In the genomic region with DNA sequence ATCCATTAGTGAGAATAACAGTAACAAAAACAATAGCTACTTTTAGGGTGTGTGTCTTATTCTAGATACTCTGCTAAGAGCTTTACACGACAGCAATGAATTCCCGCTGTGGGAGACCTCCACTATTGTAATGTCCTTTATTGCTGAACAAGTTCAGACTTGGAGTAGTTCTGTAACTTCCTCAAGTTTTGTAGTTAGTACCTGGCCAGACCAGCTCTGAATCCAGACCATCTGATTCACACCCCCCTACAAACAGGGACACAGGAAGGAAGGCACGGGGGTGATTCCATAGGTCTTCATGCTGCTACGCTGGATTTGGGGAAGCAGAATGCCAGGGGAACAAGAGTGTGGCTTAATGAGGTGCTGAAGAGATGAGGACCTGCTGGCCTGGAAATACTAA, we compare ENCODE assay signal across 23 cellular contexts.
"Had no signal": no experiment of that assay in that cellular context is flagged by ENCODE, and none has a peak within 500 bp of the region (broad histone marks: within the 10 kb centered on the region; RNA-seq: fewer than 3 reads in every experiment).

No MANE protein-coding gene starts in this region.

- H3K27me3 Mint-ChIP-seq: effector memory CD8-positive, alpha-beta T cell; stimulated activated naive CD8-positive, alpha-beta T cell treated with anti-CD3 and anti-CD28 coated beads, Interleukin-15, amount 100 ng/mL, for 72 hours had no signal

- H3K36me3 Mint-ChIP-seq: natural killer cell had no signal

- DNase-seq: cortex of kidney; effector memory CD8-positive, alpha-beta T cell; heart left ventricle; kidney; left lung; natural killer cell; pancreas; stimulated activated CD4-positive, alpha-beta T cell treated with anti-CD3 and anti-CD28 coated beads, Interleukin-12 subunit alpha, Interleukin-12 subunit beta, amount 100 ng/mL, for 4 hours; stimulated activated CD4-positive, alpha-beta T cell treated with anti-CD3 and anti-CD28 coated beads, Interleukin-1b, Interleukin-23, amount 100 ng/mL, for 48 hours; stimulated activated CD4-positive, alpha-beta T cell treated with anti-CD3 and anti-CD28 coated beads, Interleukin-4, amount 100 ng/mL, for 1 hour; stimulated activated CD8-positive, alpha-beta memory T cell treated with anti-CD3 and anti-CD28 coated beads, Interleukin-4, amount 100 ng/mL, for 48 hours; stimulated activated naive CD4-positive, alpha-beta T cell; stimulated activated naive CD8-positive, alpha-beta T cell treated with anti-CD3 and anti-CD28 coated beads, Interleukin-15, amount 100 ng/mL, for 72 hours; thyroid gland; trophoblast cell had no signal

- H3K27ac Mint-ChIP-seq: effector memory CD8-positive, alpha-beta T cell; natural killer cell; stimulated activated naive CD8-positive, alpha-beta T cell treated with anti-CD3 and anti-CD28 coated beads, Interleukin-15, amount 100 ng/mL, for 72 hours had no signal

- H3K4me1 Mint-ChIP-seq: natural killer cell; neural crest cell; stimulated activated naive CD8-positive, alpha-beta T cell treated with anti-CD3 and anti-CD28 coated beads, Interleukin-15, amount 100 ng/mL, for 72 hours had no signal

- H3K27me3 ChIP-seq: foreskin keratinocyte, gastroesophageal sphincter, heart left ventricle, hepatocyte, left lung, neutrophil, pancreas, thyroid gland had no signal

- ATAC-seq: effector memory CD8-positive, alpha-beta T cell; esophagus mucosa; foreskin keratinocyte; gastroesophageal sphincter; heart left ventricle; left lung; natural killer cell; pancreas; sciatic nerve; stimulated activated naive CD8-positive, alpha-beta T cell treated with anti-CD3 and anti-CD28 coated beads, Interleukin-15, amount 100 ng/mL, for 72 hours had no signal

- H3K4me3 ChIP-seq: gastroesophageal sphincter, heart left ventricle, hepatocyte, left lung, pancreas, smooth muscle cell, thyroid gland had no signal

- H3K4me1 ChIP-seq: foreskin keratinocyte, gastroesophageal sphincter, heart left ventricle, left lung, pancreas, thyroid gland had no signal

- H3K27ac ChIP-seq: foreskin keratinocyte, gastroesophageal sphincter, heart left ventricle, hepatocyte, left lung, neutrophil, pancreas, thyroid gland had no signal

- H3K9me3 ChIP-seq: neutrophil, pancreas, thyroid gland had no signal

- H3K9me3 Mint-ChIP-seq: neural crest cell; stimulated activated naive CD8-positive, alpha-beta T cell treated with anti-CD3 and anti-CD28 coated beads, Interleukin-15, amount 100 ng/mL, for 72 hours had no signal

- H3K36me3 ChIP-seq: gastroesophageal sphincter, heart left ventricle, left lung, neutrophil, pancreas, thyroid gland had no signal

- H3K4me3 Mint-ChIP-seq: effector memory CD8-positive, alpha-beta T cell; natural killer cell; neural crest cell; stimulated activated naive CD8-positive, alpha-beta T cell treated with anti-CD3 and anti-CD28 coated beads, Interleukin-15, amount 100 ng/mL, for 72 hours had no signal
